Comparison of ENCODE assay signal across 16 cellular contexts in the genomic region with DNA sequence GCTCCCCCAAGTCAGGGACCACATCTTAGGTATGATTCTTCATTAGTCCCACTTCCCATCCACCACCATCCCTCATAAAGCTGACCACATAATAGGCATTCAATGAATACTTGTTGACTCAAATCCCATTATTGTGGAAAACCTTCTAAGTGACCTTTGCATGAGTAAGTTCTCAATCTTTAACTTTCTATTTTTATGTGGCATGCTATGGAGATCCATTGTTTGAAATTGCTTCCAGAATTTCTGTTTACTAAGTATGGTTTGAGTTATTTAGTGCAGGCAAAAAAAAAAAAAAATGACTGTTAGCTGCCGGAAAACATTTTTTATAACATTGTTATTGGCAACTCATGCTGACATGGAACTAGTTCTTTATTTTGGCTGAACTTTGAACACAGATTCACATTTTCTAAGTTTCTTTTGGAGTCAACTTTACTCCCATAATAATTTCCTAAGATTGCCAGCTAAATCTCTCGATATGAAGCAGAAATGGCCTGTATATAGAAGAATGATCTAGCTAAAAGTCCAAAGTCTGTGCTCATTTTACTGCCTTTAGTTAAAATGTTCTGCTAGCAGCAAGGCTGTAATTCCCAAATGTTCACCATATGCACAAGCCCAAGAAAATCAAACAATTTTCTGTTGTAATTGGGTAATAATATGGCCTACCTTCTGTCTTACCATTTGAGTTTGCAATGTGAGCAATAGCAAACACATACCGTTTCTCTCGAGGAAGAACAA.
DNase-seq lines count a peak whose midpoint lies in the region; ATAC-seq, FAIRE-seq and TF ChIP-seq lines count a peak whose summit lies in the region.
"Had no signal": no experiment of that assay in that cellular context is flagged by ENCODE, and none has a peak within 500 bp of the region (broad histone marks: within the 10 kb centered on the region; RNA-seq: fewer than 3 reads in every experiment).

No MANE protein-coding gene starts in this region.

- H3K4me1 ChIP-seq in astrocyte (ENCODE audit: insufficient read depth, low read length) (peaks cover 10% of the 10 kb centered on the region), transverse colon (peaks cover 0 to 14% (median 8%) of the 10 kb centered on the region in 4 donors)

- no peaks in the 10 kb centered on the region for H3K9me3 ChIP-seq in astrocyte (ENCODE audit: insufficient read depth, low read depth, low read length)
- peaks cover 0 to under 1% of the 10 kb centered on the region in 2 donors for H3K9me3 ChIP-seq in transverse colon

- no peak overlapping the region for H3K9ac ChIP-seq in astrocyte (ENCODE audit: low read length)

- no peak overlapping the region for H2AFZ ChIP-seq in astrocyte (ENCODE audit: low read depth, low read length)

- TF ChIP-seq CTCF in astrocyte (IDR thresholded peaks at IDR 0.05; ENCODE audit: insufficient read depth, low read depth, low read length) = no peak
- TF ChIP-seq CTCF in transverse colon (IDR thresholded peaks at IDR 0.05) = no peak

- H3K4me1 Mint-ChIP-seq in astrocyte (ENCODE audit: low read depth, unreplicated experiment) = no peaks in the 10 kb centered on the region
- peaks cover 7% of the 10 kb centered on the region for H3K4me1 Mint-ChIP-seq in stimulated activated effector memory CD8-positive, alpha-beta T cell treated with anti-CD3 and anti-CD28 coated beads, Interleukin-12 subunit alpha, Interleukin-12 subunit beta, amount 100 ng/mL, for 72 hours

- no peak overlapping the region for H3K4me3 Mint-ChIP-seq in astrocyte (ENCODE audit: unreplicated experiment)
- H3K4me3 Mint-ChIP-seq in stimulated activated effector memory CD8-positive, alpha-beta T cell treated with anti-CD3 and anti-CD28 coated beads, Interleukin-12 subunit alpha, Interleukin-12 subunit beta, amount 100 ng/mL, for 72 hours = no peak overlapping the region
- H3K4me3 Mint-ChIP-seq: activated CD4-positive, alpha-beta T cell treated with anti-CD3 and anti-CD28 coated beads, Interleukin-2, amount 10 ng/mL, durations not matched to agents 7 days and 5 days; activated T-helper 1 cell treated with anti-CD3 and anti-CD28 coated beads, Interleukin-12 subunit alpha, Interleukin-12 subunit beta, Interleukin-2, Interleukin-4 antibody, amounts not matched to agents 30 ng/mL and 10 ng/mL and 1 ng/mL, durations not matched to agents 14 hours and 24 hours and 36 hours had no signal

- H3K27ac Mint-ChIP-seq in astrocyte (ENCODE audit: unreplicated experiment) = no peak overlapping the region
- H3K27ac Mint-ChIP-seq in stimulated activated effector memory CD8-positive, alpha-beta T cell treated with anti-CD3 and anti-CD28 coated beads, Interleukin-12 subunit alpha, Interleukin-12 subunit beta, amount 100 ng/mL, for 72 hours = no peak overlapping the region
- H3K27ac Mint-ChIP-seq: activated CD4-positive, alpha-beta T cell treated with anti-CD3 and anti-CD28 coated beads, Interleukin-2, amount 10 ng/mL, durations not matched to agents 7 days and 5 days; activated T-helper 1 cell treated with anti-CD3 and anti-CD28 coated beads, Interleukin-12 subunit alpha, Interleukin-12 subunit beta, Interleukin-2, Interleukin-4 antibody, amounts not matched to agents 30 ng/mL and 10 ng/mL and 1 ng/mL, durations not matched to agents 14 hours and 24 hours and 36 hours had no signal

- no peaks in the 10 kb centered on the region for H3K79me2 ChIP-seq in astrocyte (ENCODE audit: insufficient read depth, low read length)

- H3K36me3 Mint-ChIP-seq in astrocyte (ENCODE audit: low read depth, unreplicated experiment) = no peaks in the 10 kb centered on the region
- H3K36me3 Mint-ChIP-seq in stimulated activated effector memory CD8-positive, alpha-beta T cell treated with anti-CD3 and anti-CD28 coated beads, Interleukin-12 subunit alpha, Interleukin-12 subunit beta, amount 100 ng/mL, for 72 hours = no peaks in the 10 kb centered on the region

- peak overlapping the region; percentile 62 for H3K4me2 ChIP-seq in astrocyte (ENCODE audit: low read length)

- no peak overlapping the region for H3K4me3 ChIP-seq in astrocyte (ENCODE audit: insufficient read depth, low read depth, low read length)
- no peak overlapping the region for H3K4me3 ChIP-seq in transverse colon

- in situ Hi-C loops in transverse colon (cut with MboI; ENCODE audit: low pct_ligation_motif_present in 1 of 4, low pct_unique_long_range_greater_than_20kb in 1 of 4, low sequenced_read_pairs in 3 of 4) = no loop called here

- H3K36me3 ChIP-seq in astrocyte (ENCODE audit: insufficient read depth, low read length) = no peaks in the 10 kb centered on the region
- no peaks in the 10 kb centered on the region for H3K36me3 ChIP-seq in transverse colon

- ATAC-seq in stimulated activated effector memory CD8-positive, alpha-beta T cell treated with anti-CD3 and anti-CD28 coated beads, Interleukin-12 subunit alpha, Interleukin-12 subunit beta, amount 100 ng/mL, for 72 hours = no peak

- H3K27ac ChIP-seq in astrocyte (ENCODE audit: low read depth, low read length) (no peak overlapping the region), transverse colon (peak overlapping the region in 3 of 4 donors; percentile 50 to 64 (median 58))

- peak; percentile 97 for FAIRE-seq in astrocyte (lab: Jason Lieb, UNC)
- FAIRE-seq: kidney had no signal

- TF ChIP-seq EP300 in transverse colon (IDR thresholded peaks at IDR 0.05; ENCODE audit: low read depth) = no peak

- peaks cover 5% of the 10 kb centered on the region for H3K27me3 Mint-ChIP-seq in astrocyte (ENCODE audit: low read depth, unreplicated experiment)

- DNase-seq in HCEC 1CT (peak; percentile 84), astrocyte (ENCODE audit: low read depth) (peak; percentile 85), glomerular visceral epithelial cell (ENCODE audit: extremely low spot score) (peak; percentile 42), transverse colon (no peak), NCI-H146 (lab: John Stamatoyannopoulos, UW) (no peak), DMS53 (lab: John Stamatoyannopoulos, UW) (no peak)
- no peak for DNase-seq in stimulated activated effector memory CD8-positive, alpha-beta T cell treated with anti-CD3 and anti-CD28 coated beads, Interleukin-12 subunit alpha, Interleukin-12 subunit beta, amount 100 ng/mL, for 72 hours (ENCODE audit: low spot score in 2 of 2)
- DNase-seq: activated CD4-positive, alpha-beta T cell treated with anti-CD3 and anti-CD28 coated beads, Interleukin-2, amount 10 ng/mL, durations not matched to agents 7 days and 5 days; anterior cingulate cortex; COR-L47; glutamatergic neuron; kidney; NCI-H82; stimulated activated CD4-positive, alpha-beta T cell treated with anti-CD3 and anti-CD28 coated beads, Interleukin-4, amount 100 ng/mL, for 1 hour; T-helper 2 cell had no signal

- TF ChIP-seq POLR2A in transverse colon (IDR thresholded peaks at IDR 0.05) = no peak

- H3K9me3 Mint-ChIP-seq in astrocyte (ENCODE audit: unreplicated experiment) = peaks cover 5% of the 10 kb centered on the region
- H3K9me3 Mint-ChIP-seq in stimulated activated effector memory CD8-positive, alpha-beta T cell treated with anti-CD3 and anti-CD28 coated beads, Interleukin-12 subunit alpha, Interleukin-12 subunit beta, amount 100 ng/mL, for 72 hours = peaks cover 4% of the 10 kb centered on the region

- 29 to 48% methylated on average over 2 to 4 of the region's 4 CpGs for WGBS in transverse colon (ENCODE audit: low coverage in 1 of 2), 2 donors

- H3K27me3 ChIP-seq in astrocyte (ENCODE audit: insufficient read depth, low read length) (no peaks in the 10 kb centered on the region), transverse colon (no peaks in the 10 kb centered on the region)

- intact Hi-C loops in transverse colon (cut with DNase I; ENCODE audit: low total_unique reads) = no loop called here

- H4K20me1 ChIP-seq in astrocyte (ENCODE audit: insufficient read depth, low read length) = no peaks in the 10 kb centered on the region

Comparison
In these comparisons a context has a peak if more than half of its experiments do, and no peak if none do; other contexts are left out.
1. DNase-seq: peak in HCEC 1CT (single experiment), astrocyte (single experiment) and glomerular visceral epithelial cell (single experiment); none in transverse colon (single experiment), NCI-H146 (single experiment), DMS53 (single experiment) and stimulated activated effector memory CD8-positive, alpha-beta T cell treated with anti-CD3 and anti-CD28 coated beads, Interleukin-12 subunit alpha, Interleukin-12 subunit beta, amount 100 ng/mL, for 72 hours (0 of 2).